Comparison of ENCODE assay signal across 8 cellular contexts in the genomic region with DNA sequence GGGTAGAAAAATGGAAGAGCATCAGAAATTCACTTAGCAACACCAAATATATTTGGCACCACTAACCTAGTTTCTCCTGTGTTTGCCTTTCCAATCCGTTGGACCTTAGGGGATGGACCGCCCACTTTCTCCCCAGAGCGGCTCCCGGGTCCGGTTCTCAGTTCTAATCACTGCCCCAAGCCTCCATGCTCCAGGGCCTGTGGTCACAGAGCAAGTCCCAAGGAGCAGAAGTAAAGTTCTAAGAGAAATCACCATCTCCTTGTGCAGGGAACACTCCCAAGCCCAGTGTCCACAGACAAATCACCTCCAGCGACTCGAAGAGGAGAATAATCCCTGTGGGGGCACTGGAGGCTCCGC. TPM values are rescaled to one million over a fixed set of nuclear protein-coding genes. Genes with fewer than 3 reads are reported as not detected.
DNase-seq lines count a peak whose midpoint lies in the region; ATAC-seq, FAIRE-seq and TF ChIP-seq lines count a peak whose summit lies in the region.

No MANE protein-coding gene starts in this region.

- TF ChIP-seq CTCF in body of pancreas (IDR thresholded peaks at IDR 0.05) (no peak), kidney epithelial cell (IDR thresholded peaks at IDR 0.05; ENCODE audit: insufficient read depth, low read length, poor library complexity, severe bottlenecking) (no peak), thoracic aorta (IDR thresholded peaks at IDR 0.05) (no peak)

- H3K27ac ChIP-seq in body of pancreas = peak overlapping the region; percentile 3 to 77 (median 68)
- peak overlapping the region; percentile 83 to 85 for H3K27ac ChIP-seq in thoracic aorta

- peak overlapping the region; percentile 50 to 95 for H3K4me3 ChIP-seq in body of pancreas
- H3K4me3 ChIP-seq in kidney epithelial cell (ENCODE audit: low read depth, low read length) = peak overlapping the region; percentile 88
- peak overlapping the region; percentile 88 for H3K4me3 ChIP-seq in thoracic aorta

- DNase-seq in GM12891 (ENCODE audit: insufficient read length, low spot score) = no peak
- peak; percentile 18 to 51 (median 22) for DNase-seq in body of pancreas
- DNase-seq in kidney epithelial cell (ENCODE audit: low read depth) = no peak
- no peak for DNase-seq in thoracic aorta (ENCODE audit: low spot score)
- DNase-seq in NOMO-1 treated with dmso at 0.1 percent for 144 hours (lab: John Stamatoyannopoulos, UW; ENCODE audit: unreplicated experiment) = no peak

- H3K4me1 ChIP-seq in body of pancreas = peaks cover 26% of the 10 kb centered on the region
- H3K4me1 ChIP-seq in thoracic aorta (ENCODE audit: control insufficient read depth in 1 of 2, low read depth in 2 of 2) = peaks cover 8 to 11% of the 10 kb centered on the region in 2 donors

- FAIRE-seq in GM12891 (lab: Jason Lieb, UNC) = peak; percentile 83

- intact Hi-C loops in body of pancreas (cut with DNase I) = no loop called here

- H3K36me3 ChIP-seq in body of pancreas (replicated peaks in 1 of 2; ENCODE audit: insufficient read depth in 1 of 2, low read depth in 2 of 2) = no peaks in the 10 kb centered on the region
- no peaks in the 10 kb centered on the region for H3K36me3 ChIP-seq in kidney epithelial cell (ENCODE audit: control insufficient read depth, insufficient read depth, low read length)
- H3K36me3 ChIP-seq in thoracic aorta = no peaks in the 10 kb centered on the region

- H3K27me3 ChIP-seq in body of pancreas = no peaks in the 10 kb centered on the region
- H3K27me3 ChIP-seq in kidney epithelial cell (ENCODE audit: control insufficient read depth, insufficient read depth, low read length) = no peaks in the 10 kb centered on the region
- no peaks in the 10 kb centered on the region for H3K27me3 ChIP-seq in thoracic aorta (replicated peaks; ENCODE audit: insufficient read depth)

- ATAC-seq in HG03159 (IDR thresholded peaks at IDR 0.05; ENCODE audit: unreplicated experiment) (peak; percentile 2), body of pancreas (peak; percentile 31), thoracic aorta (ENCODE audit: insufficient number of reproducible peaks, low FRiP score, low read depth) (no peak), GM18517 (IDR thresholded peaks at IDR 0.05; ENCODE audit: unreplicated experiment) (no peak)
- ATAC-seq in activated CD4-positive, CD25-positive, alpha-beta regulatory T cell treated with anti-CD3 and anti-CD28 coated beads, Interleukin-2, amount 50 U/mL, for 24 hours = no peak

- H3K9me3 ChIP-seq in body of pancreas = no peaks in the 10 kb centered on the region
- no peaks in the 10 kb centered on the region for H3K9me3 ChIP-seq in thoracic aorta

- WGBS in body of pancreas, 2 donors = 1 to 4% methylated on average over 6 to 8 of the region's 8 CpGs

- TF ChIP-seq POLR2A in GM12891 (IDR thresholded peaks at IDR 0.05; ENCODE audit: low read depth, low read length) (no peak), body of pancreas (IDR thresholded peaks at IDR 0.05) (no peak)

TF ChIP-seq in GM12891, 5 proteins besides CTCF, POLR2A, EP300 and RAD21:
- TF ChIP-seq POU2F2 (IDR thresholded peaks at IDR 0.05; ENCODE audit: low read depth, low read length) (no peak), PAX5 (IDR thresholded peaks at IDR 0.05; ENCODE audit: insufficient read depth, low read length, severe bottlenecking) (no peak), SPI1 (IDR thresholded peaks at IDR 0.05; ENCODE audit: low read depth, low read length) (no peak), TAF1 (IDR thresholded peaks at IDR 0.05; ENCODE audit: low read depth, low read length) (no peak), POLR2AphosphoS5 (IDR thresholded peaks at IDR 0.05; ENCODE audit: low read depth, low read length) (no peak)

RNA-seq across cellular contexts. Expression of gene SLC1A1, which starts 0.7 kb away (rescaled TPM):
- polyA plus RNA-seq in GM12891 (2012; ENCODE audit: low read depth, missing spikeins) = 10.4 TPM
- 1 to 10 TPM; 2.6 to 5.2 TPM for total RNA-seq in body of pancreas
- total RNA-seq in kidney epithelial cell = 4.7 and 6.1 TPM in 2 replicates
- total RNA-seq in thoracic aorta = 1 to 10 TPM; 3.7 to 7.3 TPM

Comparison
In these comparisons a context has a peak if more than half of its experiments do, and no peak if none do; other contexts are left out.
1. DNase-seq: peak in body of pancreas (4 of 4); none in GM12891 (single experiment), kidney epithelial cell (single experiment), thoracic aorta (single experiment) and NOMO-1 treated with dmso at 0.1 percent for 144 hours (single experiment).
2. ATAC-seq: peak in HG03159 (single experiment) and body of pancreas (single experiment); none in thoracic aorta (single experiment), GM18517 (single experiment) and activated CD4-positive, CD25-positive, alpha-beta regulatory T cell treated with anti-CD3 and anti-CD28 coated beads, Interleukin-2, amount 50 U/mL, for 24 hours (0 of 2).
3. Peak in every context shown above with its lines, with median percentiles within 50 percentile points of each other: H3K4me3 ChIP-seq.